In genomic region chr2:55620123-55620779, GRCh38 we compare ENCODE assay signal across 8 cellular contexts. TPM values are rescaled to one million over a fixed set of nuclear protein-coding genes. Genes with fewer than 3 reads are reported as not detected.
DNase-seq lines count a peak whose midpoint lies in the region; ATAC-seq and TF ChIP-seq lines count a peak whose summit lies in the region.

No MANE protein-coding gene starts in this region.

- no peaks in the 10 kb centered on the region for H3F3A ChIP-seq in GM23338 (replicated peaks; ENCODE audit: low read depth)

- H3K4me1 Mint-ChIP-seq in CD14-positive monocyte (peaks cover 46% of the 10 kb centered on the region), GM23338 (peaks cover 16% of the 10 kb centered on the region; the same call in 2 of the 3 replicates)

- H3K4me3 ChIP-seq in GM23338 (no peak overlapping the region), hepatocyte (no peak overlapping the region)

- H3K36me3 Mint-ChIP-seq in CD14-positive monocyte (peaks cover 10 to 27% of the 10 kb centered on the region in 2 donors), GM23338 (ENCODE audit: low read depth) (peaks cover 16% of the 10 kb centered on the region)

- H3K27ac ChIP-seq in GM23338 (ENCODE audit: low read depth): no peak overlapping the region
- H3K27ac ChIP-seq in hepatocyte: no peak overlapping the region

- H3K27me3 ChIP-seq in GM23338 (ENCODE audit: insufficient read depth) (no peaks in the 10 kb centered on the region), hepatocyte (no peaks in the 10 kb centered on the region)

- TF ChIP-seq CTCF in CD14-positive monocyte (IDR thresholded peaks at IDR 0.05) (peak; percentile 53), GM23338 (conservative IDR thresholded peaks at IDR 0.05; ENCODE audit: low read depth in 2 of 2) (peak; percentile 62 to 65), hepatocyte (IDR thresholded peaks at IDR 0.05; ENCODE audit: poor library complexity) (peak; percentile 9)

- ATAC-seq in GM23338: peak; percentile 10
- ATAC-seq in GM18907 (IDR thresholded peaks at IDR 0.05; ENCODE audit: unreplicated experiment): no peak

- H3K4me1 ChIP-seq in GM23338 (ENCODE audit: insufficient read depth): peaks cover 4% of the 10 kb centered on the region; the same call in 1 of the 2 replicates
- peaks cover 8% of the 10 kb centered on the region for H3K4me1 ChIP-seq in hepatocyte (ENCODE audit: insufficient read depth)

- no peaks in the 10 kb centered on the region for H3K9me3 ChIP-seq in hepatocyte (ENCODE audit: low read depth)

- H3K79me2 ChIP-seq in GM23338 (replicated peaks; ENCODE audit: insufficient read depth): peaks cover 71% of the 10 kb centered on the region
- H3K79me2 ChIP-seq in hepatocyte: peaks cover 71% of the 10 kb centered on the region

- DNase-seq in CD14-positive monocyte (ENCODE audit: low spot score) (no peak), GM23338 (ENCODE audit: low spot score) (peak; percentile 55), SKM-1 treated with dmso at 0.1 percent for 144 hours (lab: John Stamatoyannopoulos, UW; ENCODE audit: unreplicated experiment) (peak; percentile 18), hepatocyte (ENCODE audit: low spot score) (no peak), DMS79 treated with DMSO at 0.1 percent for 48 hours (lab: John Stamatoyannopoulos, UW) (no peak), DMS153 (lab: John Stamatoyannopoulos, UW) (no peak), putamen (ENCODE audit: low spot score) (no peak)

- H3K9me2 ChIP-seq in GM23338 (ENCODE audit: insufficient read depth) (no peaks in the 10 kb centered on the region), hepatocyte (replicated peaks; ENCODE audit: insufficient read depth) (no peaks in the 10 kb centered on the region)

- no peaks in the 10 kb centered on the region for H3K27me3 Mint-ChIP-seq in CD14-positive monocyte (ENCODE audit: low read depth in 3 of 3)
- H3K27me3 Mint-ChIP-seq in GM23338 (ENCODE audit: insufficient read depth, low read depth, poor library complexity): peaks cover 1% of the 10 kb centered on the region

- no peaks in the 10 kb centered on the region for H3K9me3 Mint-ChIP-seq in CD14-positive monocyte
- H3K9me3 Mint-ChIP-seq in GM23338: no peaks in the 10 kb centered on the region

- no peak overlapping the region for H3K4me2 ChIP-seq in GM23338
- peak overlapping the region; percentile 79 for H3K4me2 ChIP-seq in hepatocyte

- peaks cover under 1% of the 10 kb centered on the region; the same call in 1 of the 2 replicates for H3K36me3 ChIP-seq in GM23338 (ENCODE audit: insufficient read depth)
- H3K36me3 ChIP-seq in hepatocyte (replicated peaks; ENCODE audit: insufficient read depth, low read depth): no peaks in the 10 kb centered on the region

- H4K20me1 ChIP-seq in GM23338 (replicated peaks; ENCODE audit: insufficient read depth) (peaks cover 10% of the 10 kb centered on the region; the same call in 1 of the 2 replicates), hepatocyte (ENCODE audit: insufficient read depth, poor library complexity, severe bottlenecking) (peaks cover 22% of the 10 kb centered on the region)

- H2AFZ ChIP-seq in GM23338 (no peak overlapping the region), hepatocyte (no peak overlapping the region)

- intact Hi-C loops in CD14-positive monocyte (cut with micrococcal nuclease): loop anchor here in 1 of 2 donors (10.0 kb wide), 1 partner anchor 1505 kb away; the partner anchor contains the start of gene ACYP2

- H3K4me3 Mint-ChIP-seq in CD14-positive monocyte (peak overlapping the region in 1 of 2 donors; percentile 34), GM23338 (no peak overlapping the region; the same call in 1 of the 3 replicates)

- whole genome bisulfite sequencing in hepatocyte (ENCODE audit: low lambda C conversion rate, missing lambda C conversion rate): 88% methylated on average over 3 of the region's 3 CpGs

- H3K27ac Mint-ChIP-seq in CD14-positive monocyte: peak overlapping the region in 2 of 7 donors; percentile 54 to 83
- H3K27ac Mint-ChIP-seq in GM23338: no peak overlapping the region

TF ChIP-seq in GM23338, 12 proteins besides CTCF, POLR2A, EP300 and RAD21 (continues in another document):
- TF ChIP-seq ZNF462 (CRISPR knock-in tag; IDR thresholded peaks at IDR 0.05) (no peak), EZH2 (IDR thresholded peaks at IDR 0.05; ENCODE audit: low read depth, unreplicated experiment) (no peak), CREB1 (CRISPR knock-in tag; IDR thresholded peaks at IDR 0.05; ENCODE audit: low read depth) (no peak), STAT1 (IDR thresholded peaks at IDR 0.05; ENCODE audit: unreplicated experiment) (no peak), POLR2AphosphoS5 (IDR thresholded peaks at IDR 0.05; ENCODE audit: low read depth) (no peak), ETS1 (IDR thresholded peaks at IDR 0.05) (no peak), JUNB (IDR thresholded peaks at IDR 0.05; ENCODE audit: unreplicated experiment) (no peak)

RNA-seq across cellular contexts. Expression of gene PPP4R3B, which starts 2.8 kb away (rescaled TPM):
- polyA plus RNA-seq in CD14-positive monocyte (10 to 100 TPM; 30.2 to 41.1 TPM), GM23338 (2016; fragmentation: Nextera tagmentation; extraction: Ambion mirVana) (21.8 and 25.6 TPM in 2 replicates), hepatocyte (29.6 and 30.1 TPM in 2 replicates)
- total RNA-seq in GM23338 (2014; rRNA removed; shearing (Covaris generic)): 48.5 and 56.6 TPM in 2 replicates
- 54.0 and 54.3 TPM in 2 replicates for total RNA-seq in hepatocyte

Comparison
In these comparisons a context has a peak if more than half of its experiments do, and no peak if none do; other contexts are left out.
1. DNase-seq: peak in GM23338 (single experiment) and SKM-1 treated with dmso at 0.1 percent for 144 hours (single experiment); none in CD14-positive monocyte (single experiment), hepatocyte (single experiment), DMS79 treated with DMSO at 0.1 percent for 48 hours (single experiment), DMS153 (single experiment) and putamen (single experiment).
2. CTCF ChIP-seq: peak in every context shown above with its lines; median percentile 64 in GM23338; 53 in CD14-positive monocyte; 9 in hepatocyte.